In the genomic region with DNA sequence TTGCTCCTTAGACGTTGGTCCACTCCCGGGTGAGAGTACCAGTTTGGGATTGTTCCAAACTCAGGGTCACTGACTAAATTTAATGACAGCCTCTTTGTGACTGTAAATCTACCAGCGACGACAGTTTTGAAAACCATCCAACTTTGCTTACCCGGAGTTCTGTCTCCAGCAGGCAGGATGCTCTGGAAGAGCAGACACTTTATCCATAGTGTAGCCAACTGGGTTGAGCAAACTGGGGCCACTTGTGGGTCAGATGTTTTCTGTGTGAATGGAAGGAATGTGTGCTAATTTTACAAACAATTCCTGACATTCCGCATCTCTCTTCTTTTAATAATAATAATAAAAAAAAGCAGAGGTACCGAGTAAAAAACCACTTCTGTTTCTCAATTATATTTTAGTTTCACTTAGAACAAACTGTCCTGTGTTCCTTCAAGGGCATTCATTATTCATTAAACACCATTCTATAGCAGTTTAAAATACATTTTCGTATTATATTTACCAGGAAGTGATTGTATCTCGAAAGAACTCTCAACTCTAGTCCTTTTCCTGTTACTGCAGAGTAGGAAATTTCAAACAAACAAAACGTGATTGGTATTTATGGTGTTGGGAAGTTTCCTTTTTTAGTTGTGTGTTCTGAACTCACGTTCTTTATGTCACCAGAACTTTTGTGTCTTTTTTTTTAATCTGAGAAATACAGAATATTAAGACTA, we compare ENCODE assay signal across 1 cellular context.
TF ChIP-seq lines count a peak whose summit lies in the region.

No MANE protein-coding gene starts in this region.

TF ChIP-seq in HepG2, 621 proteins besides CTCF, POLR2A, EP300 and RAD21 (continued from another document):
- TF ChIP-seq, protein P1, sequence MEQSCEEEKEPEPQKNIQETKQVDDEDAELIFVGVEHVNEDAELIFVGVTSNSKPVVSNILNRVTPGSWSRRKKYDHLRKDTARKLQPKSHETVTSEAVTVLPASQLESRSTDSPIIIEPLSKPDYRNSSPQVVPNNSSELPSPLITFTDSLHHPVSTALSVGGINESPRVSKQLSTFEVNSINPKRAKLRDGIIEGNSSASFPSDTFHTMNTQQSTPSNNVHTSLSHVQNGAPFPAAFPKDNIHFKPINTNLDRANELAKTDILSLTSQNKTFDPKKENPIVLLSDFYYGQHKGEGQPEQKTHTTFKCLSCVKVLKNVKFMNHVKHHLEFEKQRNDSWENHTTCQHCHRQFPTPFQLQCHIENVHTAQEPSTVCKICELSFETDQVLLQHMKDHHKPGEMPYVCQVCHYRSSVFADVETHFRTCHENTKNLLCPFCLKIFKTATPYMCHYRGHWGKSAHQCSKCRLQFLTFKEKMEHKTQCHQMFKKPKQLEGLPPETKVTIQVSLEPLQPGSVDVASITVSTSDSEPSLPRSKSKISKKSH (CRISPR knock-in tag; IDR thresholded peaks at IDR 0.05; ENCODE audit: borderline replicate concordance), result no peak
- TF ChIP-seq RNF2 (conservative IDR thresholded peaks at IDR 0.05; ENCODE audit: low read depth), result no peak
- TF ChIP-seq ATF7 (IDR thresholded peaks at IDR 0.05), result no peak
- TF ChIP-seq ATF7 (CRISPR knock-in tag; IDR thresholded peaks at IDR 0.05), result no peak
- no peak for TF ChIP-seq KMT2B (CRISPR knock-in tag; IDR thresholded peaks at IDR 0.05)
- TF ChIP-seq, protein P2, sequence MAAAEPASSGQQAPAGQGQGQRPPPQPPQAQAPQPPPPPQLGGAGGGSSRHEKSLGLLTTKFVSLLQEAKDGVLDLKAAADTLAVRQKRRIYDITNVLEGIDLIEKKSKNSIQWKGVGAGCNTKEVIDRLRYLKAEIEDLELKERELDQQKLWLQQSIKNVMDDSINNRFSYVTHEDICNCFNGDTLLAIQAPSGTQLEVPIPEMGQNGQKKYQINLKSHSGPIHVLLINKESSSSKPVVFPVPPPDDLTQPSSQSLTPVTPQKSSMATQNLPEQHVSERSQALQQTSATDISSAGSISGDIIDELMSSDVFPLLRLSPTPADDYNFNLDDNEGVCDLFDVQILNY (CRISPR knock-in tag; conservative IDR thresholded peaks at IDR 0.05), result no peak
- TF ChIP-seq ZNF543 (CRISPR knock-in tag; IDR thresholded peaks at IDR 0.05), result no peak
- TF ChIP-seq ZFP90 (CRISPR knock-in tag; IDR thresholded peaks at IDR 0.05; ENCODE audit: borderline replicate concordance), result no peak
- TF ChIP-seq ZBTB7B (CRISPR knock-in tag; IDR thresholded peaks at IDR 0.05), result no peak
- no peak for TF ChIP-seq CEBPG (CRISPR knock-in tag; IDR thresholded peaks at IDR 0.05)
- no peak for TF ChIP-seq ZNF350 (CRISPR knock-in tag; IDR thresholded peaks at IDR 0.05; ENCODE audit: borderline replicate concordance, low read depth)
- no peak for TF ChIP-seq STAG1 (CRISPR knock-in tag; IDR thresholded peaks at IDR 0.05)
- no peak for TF ChIP-seq LCORL (IDR thresholded peaks at IDR 0.05)
- no peak for TF ChIP-seq LCORL (CRISPR knock-in tag; IDR thresholded peaks at IDR 0.05)
- no peak for TF ChIP-seq MTA1 (CRISPR knock-in tag; IDR thresholded peaks at IDR 0.05; ENCODE audit: borderline replicate concordance)
- no peak for TF ChIP-seq ZNF713 (CRISPR knock-in tag; IDR thresholded peaks at IDR 0.05)
- no peak for TF ChIP-seq GTF2F1 (IDR thresholded peaks at IDR 0.05; ENCODE audit: low read length)
- TF ChIP-seq, protein P3, sequence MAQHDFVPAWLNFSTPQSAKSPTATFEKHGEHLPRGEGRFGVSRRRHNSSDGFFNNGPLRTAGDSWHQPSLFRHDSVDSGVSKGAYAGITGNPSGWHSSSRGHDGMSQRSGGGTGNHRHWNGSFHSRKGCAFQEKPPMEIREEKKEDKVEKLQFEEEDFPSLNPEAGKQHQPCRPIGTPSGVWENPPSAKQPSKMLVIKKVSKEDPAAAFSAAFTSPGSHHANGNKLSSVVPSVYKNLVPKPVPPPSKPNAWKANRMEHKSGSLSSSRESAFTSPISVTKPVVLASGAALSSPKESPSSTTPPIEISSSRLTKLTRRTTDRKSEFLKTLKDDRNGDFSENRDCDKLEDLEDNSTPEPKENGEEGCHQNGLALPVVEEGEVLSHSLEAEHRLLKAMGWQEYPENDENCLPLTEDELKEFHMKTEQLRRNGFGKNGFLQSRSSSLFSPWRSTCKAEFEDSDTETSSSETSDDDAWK (CRISPR knock-in tag; IDR thresholded peaks at IDR 0.05), result no peak
- no peak for TF ChIP-seq FOXA1 (IDR thresholded peaks at IDR 0.05)
- TF ChIP-seq FOXA1 (CRISPR knock-in tag; IDR thresholded peaks at IDR 0.05), result no peak
- TF ChIP-seq HDAC1 (CRISPR knock-in tag; IDR thresholded peaks at IDR 0.05), result no peak
TF ChIP-seq in HepG2: peak in this region for 0.
